ENCODE assay signal across 1 cellular context in the genomic region with DNA sequence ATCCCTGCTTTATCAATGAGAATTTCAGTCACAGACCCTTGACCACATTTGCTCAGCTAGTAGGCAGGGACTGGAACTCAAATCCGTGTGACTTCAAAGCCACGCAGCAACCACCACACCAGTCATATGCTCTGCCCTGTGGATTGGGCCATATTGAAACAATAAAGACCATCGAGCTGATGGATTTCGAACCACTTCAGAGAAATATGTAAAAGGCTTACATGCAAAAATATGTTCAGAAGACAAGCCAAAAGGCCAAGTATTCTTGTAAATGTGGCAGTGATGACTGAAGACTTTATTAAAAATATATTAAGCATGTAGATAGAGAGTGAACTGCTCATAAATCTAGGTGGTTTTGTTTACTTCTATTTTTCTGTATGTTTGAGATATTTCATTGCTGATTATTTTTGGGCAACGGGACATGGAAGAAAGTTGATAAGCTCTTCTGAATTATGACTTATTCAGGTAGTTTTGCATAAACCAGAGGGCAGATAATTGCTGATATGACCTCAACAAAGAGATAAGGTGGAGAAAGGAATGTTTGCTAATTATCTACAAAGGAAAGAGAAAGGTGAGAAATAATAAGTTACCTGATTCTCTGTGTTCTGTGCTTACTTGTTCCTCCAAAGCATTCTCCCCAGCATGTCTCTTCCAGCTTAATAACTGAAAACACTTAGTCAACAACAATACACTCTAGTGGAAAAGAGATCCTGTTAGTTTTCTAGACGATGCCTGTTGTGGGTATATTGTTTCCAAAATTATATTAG.
TF ChIP-seq lines count a peak whose summit lies in the region.

No MANE protein-coding gene starts in this region.

TF ChIP-seq in IMR-90, 13 proteins besides CTCF, POLR2A, EP300 and RAD21:
- TF ChIP-seq BHLHE40 (IDR thresholded peaks at IDR 0.05; ENCODE audit: low read depth, low read length): no peak
- TF ChIP-seq, protein P1, sequence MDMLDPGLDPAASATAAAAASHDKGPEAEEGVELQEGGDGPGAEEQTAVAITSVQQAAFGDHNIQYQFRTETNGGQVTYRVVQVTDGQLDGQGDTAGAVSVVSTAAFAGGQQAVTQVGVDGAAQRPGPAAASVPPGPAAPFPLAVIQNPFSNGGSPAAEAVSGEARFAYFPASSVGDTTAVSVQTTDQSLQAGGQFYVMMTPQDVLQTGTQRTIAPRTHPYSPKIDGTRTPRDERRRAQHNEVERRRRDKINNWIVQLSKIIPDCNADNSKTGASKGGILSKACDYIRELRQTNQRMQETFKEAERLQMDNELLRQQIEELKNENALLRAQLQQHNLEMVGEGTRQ (IDR thresholded peaks at IDR 0.05; ENCODE audit: low read depth, low read length): no peak
- no peak for TF ChIP-seq RFX5 (IDR thresholded peaks at IDR 0.05; ENCODE audit: low read depth, low read length)
- TF ChIP-seq SMC3 (IDR thresholded peaks at IDR 0.05; ENCODE audit: low read depth, low read length): no peak
- TF ChIP-seq CEBPB (IDR thresholded peaks at IDR 0.05; ENCODE audit: low read depth, low read length): no peak
